In the genomic region with DNA sequence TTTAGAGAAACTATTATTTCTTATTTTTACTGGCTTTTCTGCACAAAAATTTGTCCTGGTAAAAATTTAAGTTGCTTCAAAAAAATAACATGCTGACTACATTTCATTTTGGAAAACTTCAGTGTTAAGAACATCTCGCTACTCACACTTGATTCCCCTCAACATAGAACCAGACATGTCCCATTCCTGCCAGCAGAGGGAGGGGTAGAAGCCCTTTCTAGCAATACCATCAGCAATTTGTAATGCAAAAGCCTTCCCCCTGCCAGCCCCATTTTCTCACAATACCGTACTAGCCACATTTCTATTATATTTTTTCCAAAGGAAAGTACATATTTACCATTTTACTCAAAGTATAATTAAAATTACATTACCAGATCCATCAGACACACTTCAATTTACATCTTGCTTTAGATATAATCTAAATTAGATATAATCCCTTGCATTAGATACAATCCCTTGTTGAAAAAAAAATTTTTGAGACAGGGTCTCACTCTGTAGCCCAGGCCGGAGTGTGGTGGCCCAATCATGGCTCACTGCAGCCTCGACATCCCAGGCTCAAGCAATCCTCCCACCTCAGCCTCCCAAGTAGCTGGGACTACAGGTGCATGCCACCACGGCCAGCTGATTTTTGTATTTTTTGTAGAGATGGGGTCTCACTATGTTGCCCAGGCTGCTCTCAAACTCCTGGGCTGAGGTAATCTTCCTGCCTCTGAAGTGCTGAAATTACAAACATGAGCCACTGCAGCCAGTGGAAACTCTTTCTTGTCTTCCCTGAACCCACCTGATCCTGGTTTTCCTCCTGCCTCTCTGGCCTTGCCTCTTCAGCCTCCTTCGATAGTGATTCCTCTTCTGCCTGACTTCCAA, we compare ENCODE assay signal across 8 cellular contexts.
A peak's percentile ranks its signal among the peaks of the same experiment; 100 is the strongest.
DNase-seq lines count a peak whose midpoint lies in the region; ATAC-seq and TF ChIP-seq lines count a peak whose summit lies in the region.

No MANE protein-coding gene starts in this region.

- TF ChIP-seq CTCF in astrocyte of the spinal cord (IDR thresholded peaks at IDR 0.05; ENCODE audit: low read depth, low read length): peak; percentile 78

- H3K4me3 ChIP-seq in astrocyte of the spinal cord (ENCODE audit: low read depth, low read length): no peak overlapping the region

- peak; percentile 31 for DNase-seq in 8988T
- DNase-seq in ELR (ENCODE audit: low read depth): peak; percentile 69
- DNase-seq in NCI-H82 (lab: John Stamatoyannopoulos, UW): peak; percentile 68
- DNase-seq in astrocyte of the spinal cord (ENCODE audit: low read depth, low spot score): peak; percentile 58
- peak; percentile 81 for DNase-seq in iPS DF 4.7 (ENCODE audit: extremely low read depth, low spot score)
- peak; percentile 2 for DNase-seq in stimulated activated CD4-positive, alpha-beta T cell treated with anti-CD3 and anti-CD28 coated beads, Interleukin-2, amount 100 ng/mL, for 4 hours (ENCODE audit: low read depth)
- DNase-seq in GF-D8 (lab: John Stamatoyannopoulos, UW): no peak

- in situ Hi-C loops in astrocyte of the spinal cord (cut with HindIII; ENCODE audit: low sequenced_read_pairs): no loop called here

- ATAC-seq in HG02759 (IDR thresholded peaks at IDR 0.05; ENCODE audit: unreplicated experiment): peak; percentile 69
